8 cellular contexts compared by ENCODE assay signal in genomic region chr1:64933296-64934070, GRCh38. TPM values are rescaled to one million over a fixed set of nuclear protein-coding genes. Genes with fewer than 3 reads are reported as not detected.
DNase-seq lines count a peak whose midpoint lies in the region; ATAC-seq and TF ChIP-seq lines count a peak whose summit lies in the region.

No MANE protein-coding gene starts in this region.

- in situ Hi-C loops in mammary epithelial cell (cut with MboI; ENCODE audit: low sequenced_read_pairs in 2 of 2), result no loop called here

- H3K4me3 Mint-ChIP-seq in memory B cell, result peak overlapping the region; percentile 56
- H3K4me3 Mint-ChIP-seq in WTC11, result no peak overlapping the region

- 38% methylated on average over 11 of the region's 11 CpGs for whole genome bisulfite sequencing in mammary epithelial cell (ENCODE audit: low coverage, missing lambda C conversion rate)

- H4K20me1 ChIP-seq in mammary epithelial cell (ENCODE audit: insufficient read depth, low read length), result no peaks in the 10 kb centered on the region

- ATAC-seq in memory B cell (ENCODE audit: low read depth) (peak; percentile 88), GM18867 (IDR thresholded peaks at IDR 0.05; ENCODE audit: unreplicated experiment) (no peak), WTC11 (no peak)

- H3K27me3 Mint-ChIP-seq in memory B cell (no peaks in the 10 kb centered on the region), WTC11 (ENCODE audit: low read depth) (no peaks in the 10 kb centered on the region)

- H3K9ac ChIP-seq in mammary epithelial cell (ENCODE audit: insufficient read depth, low read length), result no peak overlapping the region

- BruUV-seq in mammary epithelial cell (replicated peaks; lab: Mats Ljungman, UMichigan), result no TSS peak

- H3K4me1 Mint-ChIP-seq in memory B cell (peaks cover 59% of the 10 kb centered on the region), WTC11 (peaks cover 28% of the 10 kb centered on the region)

- dilution Hi-C loops in mammary epithelial cell (cut with HindIII; ENCODE audit: low sequenced_read_pairs), result no loop called here

- peak overlapping the region; percentile 71 for H3K27ac Mint-ChIP-seq in memory B cell
- H3K27ac Mint-ChIP-seq in WTC11, result no peak overlapping the region

- no peaks in the 10 kb centered on the region for H3K36me3 ChIP-seq in mammary epithelial cell (ENCODE audit: insufficient read depth, low read length)

- intact Hi-C loops in mammary epithelial cell (cut with micrococcal nuclease), result no loop called here

- H3K79me2 ChIP-seq in mammary epithelial cell (ENCODE audit: insufficient read depth, low read length), result peaks cover 82% of the 10 kb centered on the region

- H3K9me3 Mint-ChIP-seq in memory B cell (no peaks in the 10 kb centered on the region), WTC11 (peaks cover 15% of the 10 kb centered on the region)

- H3K27ac ChIP-seq in mammary epithelial cell (ENCODE audit: insufficient read depth, low read depth, low read length), result peak overlapping the region; percentile 49

- POLR2A ChIA-PET in WTC11 (lab: Charles Lee), result no interaction called here

- H3K9me3 ChIP-seq in mammary epithelial cell (replicated peaks; ENCODE audit: insufficient read depth, low read length), result no peaks in the 10 kb centered on the region

- H2AFZ ChIP-seq in mammary epithelial cell (ENCODE audit: low read depth, low read length), result peak overlapping the region; percentile 3

- H3K4me3 ChIP-seq in mammary epithelial cell (replicated peaks in 1 of 3; ENCODE audit: insufficient read depth in 1 of 3, low read depth in 2 of 3, low read length in 3 of 3), result no peak overlapping the region

- no peaks in the 10 kb centered on the region for H3K27me3 ChIP-seq in mammary epithelial cell (ENCODE audit: insufficient read depth, low read length)

- H3K36me3 Mint-ChIP-seq in memory B cell (peaks cover 24% of the 10 kb centered on the region), WTC11 (peaks cover 4% of the 10 kb centered on the region; the same call in 1 of the 2 replicates)

- peak; percentile 88 for DNase-seq in AG20443 (ENCODE audit: low spot score)
- peak; percentile 78 for DNase-seq in LHCN-M2 (ENCODE audit: low read depth)
- DNase-seq in mammary epithelial cell, result peak; percentile 61
- peak in 1 of 2 donors; percentile 23 for DNase-seq in memory B cell (ENCODE audit: low spot score in 2 of 2)
- no peak for DNase-seq in WTC11 (ENCODE audit: low spot score)
- DNase-seq in COLO668 (lab: John Stamatoyannopoulos, UW; ENCODE audit: unreplicated experiment), result no peak
- DNase-seq in NCI-H774 (lab: John Stamatoyannopoulos, UW), result no peak

- H3K4me1 ChIP-seq in mammary epithelial cell (ENCODE audit: insufficient read depth, low read length), result peaks cover 24% of the 10 kb centered on the region

- H3K4me2 ChIP-seq in mammary epithelial cell (ENCODE audit: insufficient read depth, low read depth, low read length), result peak overlapping the region; percentile 37

- TF ChIP-seq CTCF in mammary epithelial cell (conservative IDR thresholded peaks at IDR 0.05 in 1 of 2, IDR thresholded peaks at IDR 0.05 in 1 of 2; ENCODE audit: extremely low read depth in 1 of 2, insufficient read depth in 1 of 2, low read depth in 1 of 2, low read length in 2 of 2) (no peak), WTC11 (IDR thresholded peaks at IDR 0.05) (no peak)

- CTCF ChIA-PET in mammary epithelial cell (lab: Charles Lee; ENCODE audit: low non-redundant PET) (no interaction called here), WTC11 (lab: Charles Lee) (interaction anchor here (1.0 to 1.6 kb wide), 2 partner anchors 56 to 276 kb away, joined by 3 read pairs; no protein-coding TSS in a partner anchor)

TF ChIP-seq in WTC11, 78 proteins besides CTCF, POLR2A, EP300 and RAD21 (continues in another document):
- TF ChIP-seq ATF1 (CRISPR knock-in tag; IDR thresholded peaks at IDR 0.05) (no peak), ATF6 (CRISPR knock-in tag; IDR thresholded peaks at IDR 0.05) (no peak), CBFB (CRISPR knock-in tag; IDR thresholded peaks at IDR 0.05; ENCODE audit: low read depth) (no peak), HMGA2 (CRISPR knock-in tag; IDR thresholded peaks at IDR 0.05) (no peak), NFE2L1 (CRISPR knock-in tag; IDR thresholded peaks at IDR 0.05) (no peak), ZNF219 (CRISPR knock-in tag; IDR thresholded peaks at IDR 0.05; ENCODE audit: borderline replicate concordance) (no peak), ZNF232 (CRISPR knock-in tag; IDR thresholded peaks at IDR 0.05) (no peak), USF1 (CRISPR knock-in tag; IDR thresholded peaks at IDR 0.05) (no peak), ZNF425 (CRISPR knock-in tag; conservative IDR thresholded peaks at IDR 0.05) (no peak), RELA (CRISPR knock-in tag; IDR thresholded peaks at IDR 0.05; ENCODE audit: borderline replicate concordance) (no peak), TEAD4 (CRISPR knock-in tag; IDR thresholded peaks at IDR 0.05) (no peak), ZNF396 (CRISPR knock-in tag; IDR thresholded peaks at IDR 0.05; ENCODE audit: borderline replicate concordance) (no peak), ETV6 (CRISPR knock-in tag; IDR thresholded peaks at IDR 0.05) (no peak), NR3C1 (CRISPR knock-in tag; conservative IDR thresholded peaks at IDR 0.05; ENCODE audit: low read depth) (no peak)
- TF ChIP-seq, protein P1, sequence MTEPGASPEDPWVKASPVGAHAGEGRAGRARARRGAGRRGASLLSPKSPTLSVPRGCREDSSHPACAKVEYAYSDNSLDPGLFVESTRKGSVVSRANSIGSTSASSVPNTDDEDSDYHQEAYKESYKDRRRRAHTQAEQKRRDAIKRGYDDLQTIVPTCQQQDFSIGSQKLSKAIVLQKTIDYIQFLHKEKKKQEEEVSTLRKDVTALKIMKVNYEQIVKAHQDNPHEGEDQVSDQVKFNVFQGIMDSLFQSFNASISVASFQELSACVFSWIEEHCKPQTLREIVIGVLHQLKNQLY (CRISPR knock-in tag; IDR thresholded peaks at IDR 0.05), result no peak
- TF ChIP-seq, protein P2, sequence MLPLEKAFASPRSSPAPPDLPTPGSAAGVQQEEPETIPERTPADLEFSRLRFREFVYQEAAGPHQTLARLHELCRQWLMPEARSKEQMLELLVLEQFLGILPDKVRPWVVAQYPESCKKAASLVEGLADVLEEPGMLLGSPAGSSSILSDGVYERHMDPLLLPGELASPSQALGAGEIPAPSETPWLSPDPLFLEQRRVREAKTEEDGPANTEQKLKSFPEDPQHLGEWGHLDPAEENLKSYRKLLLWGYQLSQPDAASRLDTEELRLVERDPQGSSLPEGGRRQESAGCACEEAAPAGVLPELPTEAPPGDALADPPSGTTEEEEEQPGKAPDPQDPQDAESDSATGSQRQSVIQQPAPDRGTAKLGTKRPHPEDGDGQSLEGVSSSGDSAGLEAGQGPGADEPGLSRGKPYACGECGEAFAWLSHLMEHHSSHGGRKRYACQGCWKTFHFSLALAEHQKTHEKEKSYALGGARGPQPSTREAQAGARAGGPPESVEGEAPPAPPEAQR (CRISPR knock-in tag; IDR thresholded peaks at IDR 0.05), result no peak

RNA-seq across cellular contexts. Expression of gene JAK1, which starts 32.9 kb away (rescaled TPM):
- total RNA-seq in LHCN-M2 (2014; rRNA removed) (64.8 and 67.6 TPM in 2 replicates), mammary epithelial cell (100 to 1,000 TPM in 1 of 2 donors, 10 to 100 TPM in 1; 74.9 to 125 TPM), WTC11 (2021) (21.1 to 28.2 TPM (median 27.8 TPM) in 3 replicates)
- polyA plus RNA-seq in LHCN-M2 (2012), result 35.8 TPM
- 41.4 TPM for polyA plus RNA-seq in mammary epithelial cell
- 87.6 TPM for polyA minus RNA-seq in mammary epithelial cell

Comparison
In these comparisons a context has a peak if more than half of its experiments do, and no peak if none do; other contexts are left out.
1. DNase-seq: peak in AG20443 (single experiment), LHCN-M2 (single experiment) and mammary epithelial cell (single experiment); none in WTC11 (single experiment), COLO668 (single experiment) and NCI-H774 (single experiment).